Comparison of ENCODE assay signal across 21 cellular contexts in genomic region chr6:13038315-13039261, GRCh38.
DNase-seq lines count a peak whose midpoint lies in the region; TF ChIP-seq lines count a peak whose summit lies in the region.
"Had no signal": no experiment of that assay in that cellular context is flagged by ENCODE, and none has a peak within 500 bp of the region (broad histone marks: within the 10 kb centered on the region; RNA-seq: fewer than 3 reads in every experiment).

No MANE protein-coding gene starts in this region.

- H3K36me3 ChIP-seq in SK-N-MC (ENCODE audit: insufficient read depth, low read length) (no peaks in the 10 kb centered on the region), MG63 (no peaks in the 10 kb centered on the region)
- H3K36me3 ChIP-seq: brain microvascular endothelial cell, vagina had no signal

- no peaks in the 10 kb centered on the region for H3K36me3 Mint-ChIP-seq in glutamatergic neuron (ENCODE audit: unreplicated experiment)
- H3K36me3 Mint-ChIP-seq: mesothelial cell of epicardium; stimulated activated memory B cell treated with anti-CD40 and anti-IgM and Interleukin-4, amounts not matched to agents 10 μg/mL and 1 μg/mL and 100 μg/mL, for 72 hours had no signal

- H3K4me3 ChIP-seq in SK-N-MC (peak overlapping the region; percentile 37; the same call in 1 of the 2 replicates), fibroblast of pulmonary artery (replicated peaks; ENCODE audit: low read depth, low read length) (no peak overlapping the region), retinal pigment epithelial cell (ENCODE audit: low read length) (no peak overlapping the region), MG63 (no peak overlapping the region)
- H3K4me3 ChIP-seq: skin epidermis, vagina had no signal

- no peaks in the 10 kb centered on the region for H3K4me1 Mint-ChIP-seq in glutamatergic neuron (ENCODE audit: low read depth, unreplicated experiment)
- H3K4me1 Mint-ChIP-seq: activated CD4-positive, alpha-beta T cell treated with anti-CD3 and anti-CD28 coated beads for 36 hours; stimulated activated memory B cell treated with anti-CD40 and anti-IgM and Interleukin-4, amounts not matched to agents 10 μg/mL and 1 μg/mL and 100 μg/mL, for 72 hours had no signal

- H3K27ac ChIP-seq in SK-N-MC, result peak overlapping the region; percentile 50; the same call in 1 of the 2 replicates
- H3K27ac ChIP-seq: brain microvascular endothelial cell, vagina had no signal

- H3K9me3 ChIP-seq in SK-N-MC (ENCODE audit: low read depth, low read length), result no peaks in the 10 kb centered on the region
- H3K9me3 ChIP-seq in MG63, result no peaks in the 10 kb centered on the region
- H3K9me3 ChIP-seq: vagina had no signal

- H3K9me3 Mint-ChIP-seq in glutamatergic neuron (ENCODE audit: unreplicated experiment), result no peaks in the 10 kb centered on the region
- H3K9me3 Mint-ChIP-seq: activated naive CD4-positive, alpha-beta T cell treated with anti-CD3 and anti-CD28 coated beads for 36 hours; mesothelial cell of epicardium; stimulated activated memory B cell treated with anti-CD40 and anti-IgM and Interleukin-4, amounts not matched to agents 10 μg/mL and 1 μg/mL and 100 μg/mL, for 72 hours had no signal

- peaks cover 2% of the 10 kb centered on the region for H3K27me3 Mint-ChIP-seq in glutamatergic neuron (ENCODE audit: unreplicated experiment)
- H3K27me3 Mint-ChIP-seq: stimulated activated memory B cell treated with anti-CD40 and anti-IgM and Interleukin-4, amounts not matched to agents 10 μg/mL and 1 μg/mL and 100 μg/mL, for 72 hours had no signal

- H3K4me3 Mint-ChIP-seq in glutamatergic neuron (ENCODE audit: unreplicated experiment), result no peak overlapping the region
- H3K4me3 Mint-ChIP-seq: activated CD4-positive, alpha-beta T cell treated with anti-CD3 and anti-CD28 coated beads for 36 hours; activated naive CD4-positive, alpha-beta T cell treated with anti-CD3 and anti-CD28 coated beads for 36 hours; mesothelial cell of epicardium; stimulated activated memory B cell treated with anti-CD40 and anti-IgM and Interleukin-4, amounts not matched to agents 10 μg/mL and 1 μg/mL and 100 μg/mL, for 72 hours had no signal

- H3K27ac Mint-ChIP-seq in glutamatergic neuron (ENCODE audit: unreplicated experiment), result no peak overlapping the region
- H3K27ac Mint-ChIP-seq: activated CD4-positive, alpha-beta T cell treated with anti-CD3 and anti-CD28 coated beads for 36 hours; activated naive CD4-positive, alpha-beta T cell treated with anti-CD3 and anti-CD28 coated beads for 36 hours; mesothelial cell of epicardium; stimulated activated memory B cell treated with anti-CD40 and anti-IgM and Interleukin-4, amounts not matched to agents 10 μg/mL and 1 μg/mL and 100 μg/mL, for 72 hours had no signal

- peaks cover 4% of the 10 kb centered on the region for H3K27me3 ChIP-seq in MG63
- H3K27me3 ChIP-seq: brain microvascular endothelial cell, vagina had no signal

- H3K9ac ChIP-seq in SK-N-MC (ENCODE audit: insufficient read length), result no peak overlapping the region

- peak; percentile 57 for DNase-seq in DMS79 treated with DMSO at 0.1 percent for 48 hours (lab: John Stamatoyannopoulos, UW)
- peak; percentile 83 for DNase-seq in SK-N-MC (ENCODE audit: low read depth, low spot score)
- peak; percentile 64 for DNase-seq in fibroblast of pulmonary artery (ENCODE audit: low read depth)
- peak; percentile 46 for DNase-seq in retinal pigment epithelial cell (ENCODE audit: low read depth)
- no peak for DNase-seq in NCI-H146 treated with DMSO at 0.1 percent for 48 hours (lab: John Stamatoyannopoulos, UW; ENCODE audit: unreplicated experiment)
- no peak for DNase-seq in MG63
- no peak for DNase-seq in glutamatergic neuron
- no peak for DNase-seq in HuH-7 (ENCODE audit: low spot score)
- DNase-seq: activated CD4-positive, alpha-beta T cell treated with anti-CD3 and anti-CD28 coated beads for 36 hours; activated CD8-positive, alpha-beta memory T cell treated with anti-CD3 and anti-CD28 coated beads, Interleukin-2, amount 50 U/mL, for 48 hours; activated naive CD4-positive, alpha-beta T cell treated with anti-CD3 and anti-CD28 coated beads for 36 hours; brain microvascular endothelial cell; Calu3; effector CD8-positive, alpha-beta T cell; GF-D8; NCI-H2107; SIG-M5 had no signal

- peak; percentile 1 for TF ChIP-seq CTCF in fibroblast of pulmonary artery (IDR thresholded peaks at IDR 0.05; ENCODE audit: low read length, missing control alignments)
- TF ChIP-seq CTCF in retinal pigment epithelial cell (conservative IDR thresholded peaks at IDR 0.05; ENCODE audit: low read depth, low read length), result no peak
- no peak for TF ChIP-seq CTCF in glutamatergic neuron (IDR thresholded peaks at IDR 0.05; ENCODE audit: partially characterized antibody, unreplicated experiment)

Comparison
In these comparisons a context has a peak if more than half of its experiments do, and no peak if none do; other contexts are left out.
1. DNase-seq: peak in DMS79 treated with DMSO at 0.1 percent for 48 hours (single experiment), SK-N-MC (single experiment), fibroblast of pulmonary artery (single experiment) and retinal pigment epithelial cell (single experiment); none in NCI-H146 treated with DMSO at 0.1 percent for 48 hours (single experiment), MG63 (single experiment), glutamatergic neuron (single experiment) and HuH-7 (single experiment).